8 cellular contexts compared by ENCODE assay signal in genomic region chr17:17280613-17281549, GRCh38. TPM values are rescaled to one million over a fixed set of nuclear protein-coding genes. Genes with fewer than 3 reads are reported as not detected.
DNase-seq lines count a peak whose midpoint lies in the region; ATAC-seq and TF ChIP-seq lines count a peak whose summit lies in the region.

Gene COPS3, minus strand, starts transcription at chr17:17281246. Its CDS starts 60 bp downstream, at chr17:17281186.

- intact Hi-C loops in CD14-positive monocyte (cut with micrococcal nuclease): loop anchor here (2.0 to 5.0 kb wide), 2 partner anchors 44 kb away; partner anchors contain the start of gene FLCN (in 2 of the 2)

- WGBS in liver: under 1% methylated on average over 80 of the region's 80 CpGs

- H3K4me1 Mint-ChIP-seq in CD14-positive monocyte: peaks cover 54% of the 10 kb centered on the region

- H3K9me3 ChIP-seq in liver (ENCODE audit: control insufficient read depth in 4 of 4, low read length in 3 of 4): no peaks in the 10 kb centered on the region

- H3K4me3 Mint-ChIP-seq in CD14-positive monocyte: peak within 1 kb of the TSS; percentile 79 to 96

- DNase-seq in CD14-positive monocyte (ENCODE audit: low spot score) (peak; percentile 94), NCI-H82 (lab: John Stamatoyannopoulos, UW) (peak; percentile 99), dermis microvascular lymphatic vessel endothelial cell (ENCODE audit: low read depth in 2 of 2) (peak; percentile 97 to 98)
- peak; percentile 97 to 98 for DNase-seq in activated CD4-positive, alpha-beta T cell treated with anti-CD3 and anti-CD28 coated beads, Interleukin-2, amount 50 U/mL, for 48 hours
- DNase-seq in stimulated activated CD4-positive, alpha-beta T cell treated with anti-CD3 and anti-CD28 coated beads, Interleukin-4, amount 100 ng/mL, for 24 hours: peak; percentile 97

- peak within 1 kb of the TSS; percentile 56 to 68 for H3K9ac ChIP-seq in liver (ENCODE audit: low read depth in 1 of 2, low read length in 2 of 2)

- ATAC-seq in GM19397 (IDR thresholded peaks at IDR 0.05; ENCODE audit: unreplicated experiment) (peak; percentile 89), HG03571 (IDR thresholded peaks at IDR 0.05; ENCODE audit: unreplicated experiment) (peak; percentile 84)

- TF ChIP-seq CTCF in CD14-positive monocyte (IDR thresholded peaks at IDR 0.05) (no peak), liver (IDR thresholded peaks at IDR 0.05; ENCODE audit: low read depth, low read length, missing input control) (no peak)

- H3K27ac Mint-ChIP-seq in CD14-positive monocyte: peak within 1 kb of the TSS; percentile 89 to 97 (median 95)

- H3K36me3 Mint-ChIP-seq in CD14-positive monocyte: no peaks in the 10 kb centered on the region

- peak within 1 kb of the TSS; percentile 85 to 94 for H3K27ac ChIP-seq in liver (ENCODE audit: low read depth in 1 of 2, low read length in 2 of 2)

- peak within 1 kb of the TSS; percentile 74 to 97 (median 78) for H3K4me3 ChIP-seq in liver (ENCODE audit: low read depth in 1 of 3, low read length in 3 of 3)

- H3K9me3 Mint-ChIP-seq in CD14-positive monocyte: no peaks in the 10 kb centered on the region

- no peaks in the 10 kb centered on the region for H3K36me3 ChIP-seq in liver (ENCODE audit: control insufficient read depth in 4 of 4, insufficient read depth in 3 of 4, low read depth in 1 of 4, low read length in 3 of 4)

- no peaks in the 10 kb centered on the region for H3K27me3 ChIP-seq in liver (ENCODE audit: control insufficient read depth in 4 of 4, insufficient read depth in 4 of 4, low read length in 3 of 4)

- peaks cover 0 to 2% (median 0%) of the 10 kb centered on the region in 3 donors for H3K27me3 Mint-ChIP-seq in CD14-positive monocyte (ENCODE audit: low read depth in 3 of 3)

- no peak for TF ChIP-seq RAD21 in liver (IDR thresholded peaks at IDR 0.05)

- H3K4me1 ChIP-seq in liver (ENCODE audit: control insufficient read depth in 4 of 4, insufficient read depth in 4 of 4, low read length in 3 of 4): peaks cover 6 to 20% (median 15%) of the 10 kb centered on the region in 4 donors

TF ChIP-seq in liver, 16 proteins besides CTCF, POLR2A, EP300 and RAD21:
- TF ChIP-seq RXRA (IDR thresholded peaks at IDR 0.05) (peak; percentile 13 to 43), SP1 (IDR thresholded peaks at IDR 0.05) (peak; percentile 54), ATF3 (IDR thresholded peaks at IDR 0.05) (no peak), HNF4A (conservative IDR thresholded peaks at IDR 0.05) (peak in 1 of 2 donors; percentile 11), ZBTB33 (IDR thresholded peaks at IDR 0.05) (peak; percentile 99), HNF4G (IDR thresholded peaks at IDR 0.05) (no peak), GABPA (IDR thresholded peaks at IDR 0.05 in 1 of 2, conservative IDR thresholded peaks at IDR 0.05 in 1 of 2) (peak; percentile 77 to 91), YY1 (IDR thresholded peaks at IDR 0.05) (peak; percentile 94)
TF ChIP-seq in liver: peak in this region for 6.

RNA-seq across cellular contexts. Expression of gene COPS3, which starts in this region (rescaled TPM):
- polyA plus RNA-seq in CD14-positive monocyte (100 to 1,000 TPM; 117 to 122 TPM), liver (10 to 100 TPM; 24.6 to 25.1 TPM)
- total RNA-seq in dermis microvascular lymphatic vessel endothelial cell (80.4 and 83.1 TPM in 2 replicates), liver (10 to 100 TPM; 35.3 to 77.3 TPM)

Comparison
In these comparisons a context has a peak if more than half of its experiments do, and no peak if none do; other contexts are left out.
1. Peak in every context shown above with its lines: DNase-seq, ATAC-seq, H3K4me3 ChIP-seq and H3K27ac ChIP-seq.
2. RNA of gene COPS3 (polyA plus RNA-seq): 117 to 122 TPM in CD14-positive monocyte; 24.6 to 25.1 TPM in liver; every median in the first group is over 4 times any median in the second.